11 cellular contexts compared by ENCODE assay signal in genomic region chr6:151284012-151284411, GRCh38. TPM values are rescaled to one million over a fixed set of nuclear protein-coding genes. Genes with fewer than 3 reads are reported as not detected.
DNase-seq lines count a peak whose midpoint lies in the region; ATAC-seq and TF ChIP-seq lines count a peak whose summit lies in the region.
"Had no signal": no experiment of that assay in that cellular context is flagged by ENCODE, and none has a peak within 500 bp of the region (broad histone marks: within the 10 kb centered on the region; RNA-seq: fewer than 3 reads in every experiment).

No MANE protein-coding gene starts in this region.

- TF ChIP-seq EP300 in upper lobe of left lung (IDR thresholded peaks at IDR 0.05), result no peak

- intact Hi-C loops in activated CD4-positive, alpha-beta memory T cell treated with anti-CD3 and anti-CD28 coated beads for 36 hours (cut with micrococcal nuclease), result loop anchor here (10.0 kb wide), 1 partner anchor 189 kb away; no protein-coding TSS in a partner anchor

- 89 to 91% methylated on average over 10 to 11 of the region's 11 CpGs for WGBS in upper lobe of left lung, 2 donors

- H3K9me3 ChIP-seq in upper lobe of left lung, result no peaks in the 10 kb centered on the region
- H3K9me3 ChIP-seq: right lobe of liver had no signal

- H3K27ac Mint-ChIP-seq in activated CD4-positive, alpha-beta memory T cell treated with anti-CD3 and anti-CD28 coated beads for 36 hours, result no peak overlapping the region
- H3K27ac Mint-ChIP-seq in activated CD4-positive, alpha-beta memory T cell treated with anti-CD3 and anti-CD28 coated beads, Interleukin-2, amount 10 ng/mL, durations not matched to agents 7 days and 5 days, result no peak overlapping the region

- peaks cover 17% of the 10 kb centered on the region for H3K27me3 Mint-ChIP-seq in activated CD4-positive, alpha-beta memory T cell treated with anti-CD3 and anti-CD28 coated beads for 36 hours
- peaks cover 65% of the 10 kb centered on the region for H3K27me3 Mint-ChIP-seq in activated CD4-positive, alpha-beta memory T cell treated with anti-CD3 and anti-CD28 coated beads, Interleukin-2, amount 10 ng/mL, durations not matched to agents 7 days and 5 days
- H3K27me3 Mint-ChIP-seq in activated T-cell treated with anti-CD3 and anti-CD28 coated beads, Interleukin-2, amount 50 U/mL, for 4 hours (ENCODE audit: low read depth), result peaks cover 12% of the 10 kb centered on the region

- CTCF ChIA-PET in activated CD4-positive, alpha-beta memory T cell treated with anti-CD3 and anti-CD28 coated beads for 36 hours (lab: Charles Lee), result no interaction called here
- CTCF ChIA-PET in activated CD4-positive, alpha-beta memory T cell treated with anti-CD3 and anti-CD28 coated beads, Interleukin-2, amount 10 ng/mL, durations not matched to agents 7 days and 5 days (lab: Charles Lee), result interaction anchor here (1.9 kb wide), 1 partner anchor 392 kb away, joined by 6 read pairs; no protein-coding TSS in a partner anchor

- H3K9me3 Mint-ChIP-seq in activated CD4-positive, alpha-beta memory T cell treated with anti-CD3 and anti-CD28 coated beads for 36 hours, result no peaks in the 10 kb centered on the region
- H3K9me3 Mint-ChIP-seq in activated CD4-positive, alpha-beta memory T cell treated with anti-CD3 and anti-CD28 coated beads, Interleukin-2, amount 10 ng/mL, durations not matched to agents 7 days and 5 days, result no peaks in the 10 kb centered on the region
- H3K9me3 Mint-ChIP-seq in activated T-cell treated with anti-CD3 and anti-CD28 coated beads, Interleukin-2, amount 50 U/mL, for 4 hours, result no peaks in the 10 kb centered on the region

- H3K36me3 Mint-ChIP-seq in activated CD4-positive, alpha-beta memory T cell treated with anti-CD3 and anti-CD28 coated beads for 36 hours, result no peaks in the 10 kb centered on the region
- no peaks in the 10 kb centered on the region for H3K36me3 Mint-ChIP-seq in activated CD4-positive, alpha-beta memory T cell treated with anti-CD3 and anti-CD28 coated beads, Interleukin-2, amount 10 ng/mL, durations not matched to agents 7 days and 5 days (ENCODE audit: low read depth)
- no peaks in the 10 kb centered on the region for H3K36me3 Mint-ChIP-seq in activated T-cell treated with anti-CD3 and anti-CD28 coated beads, Interleukin-2, amount 50 U/mL, for 4 hours (ENCODE audit: insufficient read depth)

- peaks cover 0 to 47% (median 10%) of the 10 kb centered on the region in 4 donors for H3K4me1 ChIP-seq in upper lobe of left lung
- H3K4me1 ChIP-seq: right lobe of liver had no signal

- TF ChIP-seq CTCF in upper lobe of left lung (IDR thresholded peaks at IDR 0.05), result no peak

- H3K4me1 Mint-ChIP-seq in activated CD4-positive, alpha-beta memory T cell treated with anti-CD3 and anti-CD28 coated beads for 36 hours (ENCODE audit: low read depth), result peaks cover 29% of the 10 kb centered on the region
- H3K4me1 Mint-ChIP-seq in activated CD4-positive, alpha-beta memory T cell treated with anti-CD3 and anti-CD28 coated beads, Interleukin-2, amount 10 ng/mL, durations not matched to agents 7 days and 5 days, result peaks cover 28% of the 10 kb centered on the region
- H3K4me1 Mint-ChIP-seq in activated T-cell treated with anti-CD3 and anti-CD28 coated beads, Interleukin-2, amount 50 U/mL, for 4 hours (ENCODE audit: low read depth), result peaks cover 14% of the 10 kb centered on the region

- no peak overlapping the region for H3K4me3 Mint-ChIP-seq in activated CD4-positive, alpha-beta memory T cell treated with anti-CD3 and anti-CD28 coated beads for 36 hours
- H3K4me3 Mint-ChIP-seq in activated CD4-positive, alpha-beta memory T cell treated with anti-CD3 and anti-CD28 coated beads, Interleukin-2, amount 10 ng/mL, durations not matched to agents 7 days and 5 days, result no peak overlapping the region
- no peak overlapping the region for H3K4me3 Mint-ChIP-seq in activated T-cell treated with anti-CD3 and anti-CD28 coated beads, Interleukin-2, amount 50 U/mL, for 4 hours

- H3K27ac ChIP-seq in epithelial cell of prostate (peak overlapping the region; percentile 24), upper lobe of left lung (peak overlapping the region in 3 of 4 donors; percentile 22 to 71 (median 62))
- H3K27ac ChIP-seq: right lobe of liver had no signal

- ATAC-seq in HG03159 (IDR thresholded peaks at IDR 0.05; ENCODE audit: unreplicated experiment), result peak; percentile 65
- no peak for ATAC-seq in upper lobe of left lung (ENCODE audit: low FRiP score in 2 of 2)
- no peak for ATAC-seq in activated T-cell treated with anti-CD3 and anti-CD28 coated beads, Interleukin-2, amount 50 U/mL, for 4 hours

- no peaks in the 10 kb centered on the region for H3K36me3 ChIP-seq in upper lobe of left lung
- H3K36me3 ChIP-seq: right lobe of liver had no signal

- H3K4me3 ChIP-seq in upper lobe of left lung, result no peak overlapping the region
- H3K4me3 ChIP-seq: right lobe of liver had no signal

- POLR2A ChIA-PET in activated CD4-positive, alpha-beta memory T cell treated with anti-CD3 and anti-CD28 coated beads for 36 hours (lab: Charles Lee), result no interaction called here
- POLR2A ChIA-PET in activated CD4-positive, alpha-beta memory T cell treated with anti-CD3 and anti-CD28 coated beads, Interleukin-2, amount 10 ng/mL, durations not matched to agents 7 days and 5 days (lab: Charles Lee), result no interaction called here

- no peak for TF ChIP-seq POLR2A in upper lobe of left lung (IDR thresholded peaks at IDR 0.05)

- H3K27me3 ChIP-seq in upper lobe of left lung, result no peaks in the 10 kb centered on the region
- H3K27me3 ChIP-seq: right lobe of liver had no signal

- DNase-seq in activated CD4-positive, alpha-beta memory T cell treated with anti-CD3 and anti-CD28 coated beads for 36 hours, result peak; percentile 22
- DNase-seq in activated CD4-positive, alpha-beta memory T cell treated with anti-CD3 and anti-CD28 coated beads, Interleukin-2, amount 10 ng/mL, durations not matched to agents 7 days and 5 days, result no peak
- DNase-seq in epithelial cell of prostate (ENCODE audit: low read depth, low spot score) (peak; percentile 80), upper lobe of left lung (no peak), NCI-H1092 treated with DMSO at 0.1 percent for 48 hours (lab: John Stamatoyannopoulos, UW) (no peak), GM19238 (ENCODE audit: insufficient read length, low spot score) (no peak)
- DNase-seq in activated T-cell treated with anti-CD3 and anti-CD28 coated beads, Interleukin-2, amount 50 U/mL, for 4 hours, result no peak
- DNase-seq: GDM1, NCI-H1092, right lobe of liver had no signal

RNA-seq across cellular contexts. Expression of gene AKAP12, which starts 44.2 kb away (rescaled TPM):
- total RNA-seq in activated CD4-positive, alpha-beta memory T cell treated with anti-CD3 and anti-CD28 coated beads for 36 hours, result 1 to 10 TPM; 3.6 to 3.8 TPM
- 1 to 10 TPM in 1 of 2 experiments, under 1 TPM in 1; 0.78 to 1.1 TPM for total RNA-seq in activated CD4-positive, alpha-beta memory T cell treated with anti-CD3 and anti-CD28 coated beads, Interleukin-2, amount 10 ng/mL, durations not matched to agents 7 days and 5 days
- 10 to 100 TPM; 17.7 to 67.7 (median 37.7) TPM for total RNA-seq in upper lobe of left lung
- under 1 TPM; 0.63 to 0.91 (median 0.79) TPM for total RNA-seq in activated T-cell treated with anti-CD3 and anti-CD28 coated beads, Interleukin-2, amount 50 U/mL, for 4 hours

Comparison
In these comparisons a context has a peak if more than half of its experiments do, and no peak if none do; other contexts are left out.
1. DNase-seq: peak in activated CD4-positive, alpha-beta memory T cell treated with anti-CD3 and anti-CD28 coated beads for 36 hours (single experiment) and epithelial cell of prostate (single experiment); none in activated CD4-positive, alpha-beta memory T cell treated with anti-CD3 and anti-CD28 coated beads, Interleukin-2, amount 10 ng/mL, durations not matched to agents 7 days and 5 days (single experiment), upper lobe of left lung (0 of 2), NCI-H1092 treated with DMSO at 0.1 percent for 48 hours (single experiment), activated T-cell treated with anti-CD3 and anti-CD28 coated beads, Interleukin-2, amount 50 U/mL, for 4 hours (single experiment) and GM19238 (single experiment).